Comparison of ENCODE assay signal across 2 cellular contexts in the genomic region with DNA sequence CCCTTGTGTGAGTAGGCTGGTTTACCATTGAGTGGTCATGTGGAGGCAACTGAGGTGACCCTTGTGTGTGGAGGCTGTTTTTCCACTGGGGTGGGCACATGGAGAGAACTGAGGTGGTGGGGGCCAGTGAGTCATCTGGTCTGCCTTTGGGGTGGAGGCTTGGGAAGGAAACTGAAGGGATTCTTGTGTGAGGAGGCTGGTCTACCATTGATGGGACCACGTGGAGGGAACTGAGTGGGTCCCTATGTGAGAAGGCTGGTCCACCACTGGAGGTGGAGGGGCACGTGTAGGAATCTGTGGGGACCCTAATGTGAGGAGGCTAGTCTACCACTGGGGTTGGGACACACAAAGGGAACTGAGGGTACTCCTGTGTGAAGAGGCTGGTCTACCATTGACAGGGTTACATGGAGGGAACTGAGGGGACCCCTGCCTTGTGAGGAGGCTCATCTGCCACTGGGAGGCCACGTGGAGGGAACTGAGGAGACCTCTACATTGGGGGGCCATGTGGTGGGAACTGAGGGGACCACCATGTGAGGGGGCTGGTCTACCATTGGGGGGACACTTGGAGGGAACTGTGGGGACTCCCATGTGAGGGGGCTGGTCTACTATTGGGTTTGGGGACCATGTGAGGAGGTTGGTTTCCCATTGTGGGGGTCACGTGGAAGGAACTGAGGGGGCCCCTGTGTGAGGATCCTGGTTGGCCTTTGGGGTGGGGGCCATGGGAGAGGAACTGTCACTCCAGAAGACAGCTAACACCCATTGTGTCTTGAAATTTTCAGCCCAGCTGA.
TF ChIP-seq lines count a peak whose summit lies in the region.

No MANE protein-coding gene starts in this region.

TF ChIP-seq in SK-N-SH, 30 proteins besides CTCF, POLR2A, EP300 and RAD21 (continued from another document):
- TF ChIP-seq FOXM1 (IDR thresholded peaks at IDR 0.05; ENCODE audit: low read depth) (no peak), MXI1 (IDR thresholded peaks at IDR 0.05; ENCODE audit: low read depth, low read length) (no peak), SMC3 (IDR thresholded peaks at IDR 0.05; ENCODE audit: low read depth, low read length) (no peak), NRF1 (IDR thresholded peaks at IDR 0.05; ENCODE audit: low read depth, low read length) (no peak), GABPA (IDR thresholded peaks at IDR 0.05; ENCODE audit: low read depth) (no peak), NFIC (IDR thresholded peaks at IDR 0.05; ENCODE audit: borderline replicate concordance) (no peak), TAF1 (IDR thresholded peaks at IDR 0.05; ENCODE audit: borderline replicate concordance, low read depth, low read length) (no peak), GATA2 (CRISPR knock-in tag; IDR thresholded peaks at IDR 0.05) (no peak), RXRA (IDR thresholded peaks at IDR 0.05; ENCODE audit: borderline replicate concordance, low read depth) (no peak), MEF2A (IDR thresholded peaks at IDR 0.05; ENCODE audit: borderline replicate concordance, low read depth) (no peak), TEAD4 (IDR thresholded peaks at IDR 0.05; ENCODE audit: borderline replicate concordance, insufficient read depth) (no peak)
- TF ChIP-seq, protein P1, sequence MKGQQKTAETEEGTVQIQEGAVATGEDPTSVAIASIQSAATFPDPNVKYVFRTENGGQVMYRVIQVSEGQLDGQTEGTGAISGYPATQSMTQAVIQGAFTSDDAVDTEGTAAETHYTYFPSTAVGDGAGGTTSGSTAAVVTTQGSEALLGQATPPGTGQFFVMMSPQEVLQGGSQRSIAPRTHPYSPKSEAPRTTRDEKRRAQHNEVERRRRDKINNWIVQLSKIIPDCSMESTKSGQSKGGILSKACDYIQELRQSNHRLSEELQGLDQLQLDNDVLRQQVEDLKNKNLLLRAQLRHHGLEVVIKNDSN (IDR thresholded peaks at IDR 0.05; ENCODE audit: borderline replicate concordance, low read depth) = no peak
- TF ChIP-seq, protein P2, sequence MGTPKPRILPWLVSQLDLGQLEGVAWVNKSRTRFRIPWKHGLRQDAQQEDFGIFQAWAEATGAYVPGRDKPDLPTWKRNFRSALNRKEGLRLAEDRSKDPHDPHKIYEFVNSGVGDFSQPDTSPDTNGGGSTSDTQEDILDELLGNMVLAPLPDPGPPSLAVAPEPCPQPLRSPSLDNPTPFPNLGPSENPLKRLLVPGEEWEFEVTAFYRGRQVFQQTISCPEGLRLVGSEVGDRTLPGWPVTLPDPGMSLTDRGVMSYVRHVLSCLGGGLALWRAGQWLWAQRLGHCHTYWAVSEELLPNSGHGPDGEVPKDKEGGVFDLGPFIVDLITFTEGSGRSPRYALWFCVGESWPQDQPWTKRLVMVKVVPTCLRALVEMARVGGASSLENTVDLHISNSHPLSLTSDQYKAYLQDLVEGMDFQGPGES (IDR thresholded peaks at IDR 0.05; ENCODE audit: low read depth, low read length) = no peak

TF ChIP-seq in SK-N-SH treated with all-trans-retinoic acid at 6 μM for 48 hours, 23 proteins besides CTCF, POLR2A, EP300 and RAD21 (continued from another document):
- TF ChIP-seq ISL1 (CRISPR knock-in tag; IDR thresholded peaks at IDR 0.05) (no peak), ZNF70 (CRISPR knock-in tag; IDR thresholded peaks at IDR 0.05) (no peak), TOX (CRISPR knock-in tag; IDR thresholded peaks at IDR 0.05; ENCODE audit: borderline replicate concordance) (no peak), ZFP3 (CRISPR knock-in tag; IDR thresholded peaks at IDR 0.05) (no peak), ZNF8 (CRISPR knock-in tag; IDR thresholded peaks at IDR 0.05) (no peak), RARB (CRISPR knock-in tag; IDR thresholded peaks at IDR 0.05) (no peak)
- TF ChIP-seq, protein P3, sequence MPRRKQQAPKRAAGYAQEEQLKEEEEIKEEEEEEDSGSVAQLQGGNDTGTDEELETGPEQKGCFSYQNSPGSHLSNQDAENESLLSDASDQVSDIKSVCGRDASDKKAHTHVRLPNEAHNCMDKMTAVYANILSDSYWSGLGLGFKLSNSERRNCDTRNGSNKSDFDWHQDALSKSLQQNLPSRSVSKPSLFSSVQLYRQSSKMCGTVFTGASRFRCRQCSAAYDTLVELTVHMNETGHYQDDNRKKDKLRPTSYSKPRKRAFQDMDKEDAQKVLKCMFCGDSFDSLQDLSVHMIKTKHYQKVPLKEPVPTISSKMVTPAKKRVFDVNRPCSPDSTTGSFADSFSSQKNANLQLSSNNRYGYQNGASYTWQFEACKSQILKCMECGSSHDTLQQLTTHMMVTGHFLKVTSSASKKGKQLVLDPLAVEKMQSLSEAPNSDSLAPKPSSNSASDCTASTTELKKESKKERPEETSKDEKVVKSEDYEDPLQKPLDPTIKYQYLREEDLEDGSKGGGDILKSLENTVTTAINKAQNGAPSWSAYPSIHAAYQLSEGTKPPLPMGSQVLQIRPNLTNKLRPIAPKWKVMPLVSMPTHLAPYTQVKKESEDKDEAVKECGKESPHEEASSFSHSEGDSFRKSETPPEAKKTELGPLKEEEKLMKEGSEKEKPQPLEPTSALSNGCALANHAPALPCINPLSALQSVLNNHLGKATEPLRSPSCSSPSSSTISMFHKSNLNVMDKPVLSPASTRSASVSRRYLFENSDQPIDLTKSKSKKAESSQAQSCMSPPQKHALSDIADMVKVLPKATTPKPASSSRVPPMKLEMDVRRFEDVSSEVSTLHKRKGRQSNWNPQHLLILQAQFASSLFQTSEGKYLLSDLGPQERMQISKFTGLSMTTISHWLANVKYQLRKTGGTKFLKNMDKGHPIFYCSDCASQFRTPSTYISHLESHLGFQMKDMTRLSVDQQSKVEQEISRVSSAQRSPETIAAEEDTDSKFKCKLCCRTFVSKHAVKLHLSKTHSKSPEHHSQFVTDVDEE (CRISPR knock-in tag; IDR thresholded peaks at IDR 0.05) = no peak
- TF ChIP-seq, protein P4, sequence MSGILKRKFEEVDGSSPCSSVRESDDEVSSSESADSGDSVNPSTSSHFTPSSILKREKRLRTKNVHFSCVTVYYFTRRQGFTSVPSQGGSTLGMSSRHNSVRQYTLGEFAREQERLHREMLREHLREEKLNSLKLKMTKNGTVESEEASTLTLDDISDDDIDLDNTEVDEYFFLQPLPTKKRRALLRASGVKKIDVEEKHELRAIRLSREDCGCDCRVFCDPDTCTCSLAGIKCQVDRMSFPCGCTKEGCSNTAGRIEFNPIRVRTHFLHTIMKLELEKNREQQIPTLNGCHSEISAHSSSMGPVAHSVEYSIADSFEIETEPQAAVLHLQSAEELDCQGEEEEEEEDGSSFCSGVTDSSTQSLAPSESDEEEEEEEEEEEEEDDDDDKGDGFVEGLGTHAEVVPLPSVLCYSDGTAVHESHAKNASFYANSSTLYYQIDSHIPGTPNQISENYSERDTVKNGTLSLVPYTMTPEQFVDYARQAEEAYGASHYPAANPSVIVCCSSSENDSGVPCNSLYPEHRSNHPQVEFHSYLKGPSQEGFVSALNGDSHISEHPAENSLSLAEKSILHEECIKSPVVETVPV (CRISPR knock-in tag; IDR thresholded peaks at IDR 0.05) = no peak
